ENCODE assay signal across 15 cellular contexts in genomic region chr3:146165370-146165769, GRCh38. TPM values are rescaled to one million over a fixed set of nuclear protein-coding genes. Genes with fewer than 3 reads are reported as not detected.
A peak's percentile ranks its signal among the peaks of the same experiment; 100 is the strongest.
DNase-seq lines count a peak whose midpoint lies in the region; ATAC-seq and TF ChIP-seq lines count a peak whose summit lies in the region.
"Had no signal": no experiment of that assay in that cellular context is flagged by ENCODE, and none has a peak within 500 bp of the region (broad histone marks: within the 10 kb centered on the region; RNA-seq: fewer than 3 reads in every experiment).

No MANE protein-coding gene starts in this region.

- POLR2A ChIA-PET in A673 (lab: Charles Lee; ENCODE audit: low non-redundant PET), result interaction anchor here (0.5 kb wide), 1 partner anchor 1575 kb away, joined by 3 read pairs; no protein-coding TSS in a partner anchor

- H3K79me2 ChIP-seq in fibroblast of lung (ENCODE audit: control insufficient read depth, insufficient read depth, low read length), result peaks cover 5% of the 10 kb centered on the region

- H3K9ac ChIP-seq in fibroblast of lung (ENCODE audit: insufficient read depth, low read length), result no peak overlapping the region

- H3K4me3 Mint-ChIP-seq in effector memory CD8-positive, alpha-beta T cell, result no peak overlapping the region
- H3K4me3 Mint-ChIP-seq: CD4-positive, alpha-beta T cell; T-helper 1 cell treated with Interleukin-12 subunit alpha and Interleukin-12 subunit beta and Interleukin-4 antibody, amounts not matched to agents 30 μg/mL and 1 μg/mL, for 36 hours had no signal

- no peaks in the 10 kb centered on the region for H3K27me3 ChIP-seq in SJSA1 (replicated peaks)
- H3K27me3 ChIP-seq in fibroblast of lung (ENCODE audit: control insufficient read depth, insufficient read depth, low read length), result no peaks in the 10 kb centered on the region
- H3K27me3 ChIP-seq in sigmoid colon, result no peaks in the 10 kb centered on the region
- H3K27me3 ChIP-seq in A673 (replicated peaks; ENCODE audit: insufficient read depth, low read depth, low read length, poor library complexity), result no peaks in the 10 kb centered on the region
- H3K27me3 ChIP-seq: gastrocnemius medialis had no signal

- no peak overlapping the region for H3K4me2 ChIP-seq in fibroblast of lung (ENCODE audit: extremely low read depth, insufficient read depth, low read length)

- intact Hi-C loops in sigmoid colon (cut with DNase I), result no loop called here
- intact Hi-C loops in A673 (cut with micrococcal nuclease; ENCODE audit: unreplicated experiment), result no loop called here

- TF ChIP-seq POLR2A in sigmoid colon (IDR thresholded peaks at IDR 0.05), result no peak

- H3K36me3 Mint-ChIP-seq in effector memory CD8-positive, alpha-beta T cell (ENCODE audit: insufficient read depth), result no peaks in the 10 kb centered on the region

- H4K20me1 ChIP-seq in fibroblast of lung (ENCODE audit: control insufficient read depth, extremely low read depth, insufficient read depth, low read length), result no peaks in the 10 kb centered on the region

- H3K27ac ChIP-seq in SJSA1 (peak overlapping the region; percentile 89), fibroblast of lung (ENCODE audit: insufficient read depth, low read length) (no peak overlapping the region), sigmoid colon (peak overlapping the region in 3 of 4 donors; percentile 44 to 93 (median 70)), A673 (ENCODE audit: low read depth, low read length, poor library complexity, severe bottlenecking) (no peak overlapping the region)
- H3K27ac ChIP-seq: gastrocnemius medialis, neutrophil had no signal

- H3K9me3 ChIP-seq in SJSA1 (replicated peaks) (no peaks in the 10 kb centered on the region), fibroblast of lung (ENCODE audit: control insufficient read depth, insufficient read depth, low read depth, low read length) (no peaks in the 10 kb centered on the region), sigmoid colon (no peaks in the 10 kb centered on the region), A673 (ENCODE audit: low read depth, low read length, poor library complexity, severe bottlenecking) (no peaks in the 10 kb centered on the region)
- H3K9me3 ChIP-seq: gastrocnemius medialis, neutrophil had no signal

- 77 to 89% methylated on average over 6 of the region's 6 CpGs for WGBS in sigmoid colon, 2 donors

- TF ChIP-seq CTCF in fibroblast of lung (conservative IDR thresholded peaks at IDR 0.05 in 1 of 2, IDR thresholded peaks at IDR 0.05 in 1 of 2; ENCODE audit: low read depth in 1 of 2, low read length in 2 of 2) (no peak), sigmoid colon (IDR thresholded peaks at IDR 0.05) (no peak), A673 (conservative IDR thresholded peaks at IDR 0.05; ENCODE audit: low read depth, low read length) (no peak)

- no peak overlapping the region for H3K4me3 ChIP-seq in SJSA1
- no peak overlapping the region for H3K4me3 ChIP-seq in fibroblast of lung (replicated peaks in 1 of 4; ENCODE audit: control extremely low read depth in 1 of 4, insufficient read depth in 1 of 4, low read depth in 3 of 4, low read length in 4 of 4)
- H3K4me3 ChIP-seq in sigmoid colon, result no peak overlapping the region
- no peak overlapping the region for H3K4me3 ChIP-seq in A673 (ENCODE audit: low read depth, low read length, poor library complexity, severe bottlenecking)
- H3K4me3 ChIP-seq: gastrocnemius medialis had no signal

- H3K27ac Mint-ChIP-seq in effector memory CD8-positive, alpha-beta T cell, result no peak overlapping the region
- H3K27ac Mint-ChIP-seq: CD4-positive, alpha-beta T cell; T-helper 1 cell treated with Interleukin-12 subunit alpha and Interleukin-12 subunit beta and Interleukin-4 antibody, amounts not matched to agents 30 μg/mL and 1 μg/mL, for 36 hours had no signal

- peak; percentile 57 for DNase-seq in Daoy (ENCODE audit: low read depth)
- peak; percentile 64 to 86 for DNase-seq in SJSA1 (ENCODE audit: low read depth in 1 of 2, low spot score in 2 of 2)
- peak; percentile 57 to 96 for DNase-seq in fibroblast of lung (ENCODE audit: low read depth in 2 of 2)
- DNase-seq in sigmoid colon, result no peak
- DNase-seq in effector memory CD8-positive, alpha-beta T cell, result no peak
- no peak for DNase-seq in A673 (ENCODE audit: low spot score)
- DNase-seq: activated CD4-positive, alpha-beta T cell treated with anti-CD3 and anti-CD28 coated beads, Interleukin-2, amount 50 U/mL, for 4 hours; activated effector memory CD4-positive, alpha-beta T cell treated with anti-CD3 and anti-CD28 coated beads, Interleukin-2, amount 50 U/mL, for 16 hours; CD4-positive, alpha-beta T cell; gastrocnemius medialis; left cardiac atrium had no signal

- no peak overlapping the region for H2AFZ ChIP-seq in fibroblast of lung (ENCODE audit: low read length)

- no peaks in the 10 kb centered on the region for H3K4me1 Mint-ChIP-seq in effector memory CD8-positive, alpha-beta T cell (ENCODE audit: low read depth in 2 of 2)

- peaks cover 24 to 27% of the 10 kb centered on the region in 2 donors for H3K27me3 Mint-ChIP-seq in effector memory CD8-positive, alpha-beta T cell

- CTCF ChIA-PET in A673 (lab: Charles Lee), result no interaction called here

- H3K9me3 Mint-ChIP-seq in effector memory CD8-positive, alpha-beta T cell, result peaks cover 0 to 3% of the 10 kb centered on the region in 2 donors
- H3K9me3 Mint-ChIP-seq: CD4-positive, alpha-beta T cell; T-helper 1 cell treated with Interleukin-12 subunit alpha and Interleukin-12 subunit beta and Interleukin-4 antibody, amounts not matched to agents 30 μg/mL and 1 μg/mL, for 36 hours had no signal

- H3K4me1 ChIP-seq in SJSA1 (replicated peaks) (peaks cover 58% of the 10 kb centered on the region), fibroblast of lung (ENCODE audit: control insufficient read depth, extremely low read depth, insufficient read depth, low read length) (peaks cover 26% of the 10 kb centered on the region), sigmoid colon (peaks cover 0 to 53% (median 38%) of the 10 kb centered on the region in 4 donors), A673 (ENCODE audit: insufficient read depth, low read length, poor library complexity, severe bottlenecking) (peaks cover 16% of the 10 kb centered on the region)

- peaks cover 8% of the 10 kb centered on the region for H3K36me3 ChIP-seq in SJSA1
- H3K36me3 ChIP-seq in fibroblast of lung (ENCODE audit: control insufficient read depth, insufficient read depth, low read length), result no peaks in the 10 kb centered on the region
- no peaks in the 10 kb centered on the region for H3K36me3 ChIP-seq in sigmoid colon
- H3K36me3 ChIP-seq in A673 (ENCODE audit: insufficient read depth, low read length, poor library complexity, severe bottlenecking), result no peaks in the 10 kb centered on the region
- H3K36me3 ChIP-seq: gastrocnemius medialis, neutrophil had no signal

- BruUV-seq in A673 (replicated peaks; lab: Mats Ljungman, UMichigan), result no TSS peak

- ATAC-seq in GM18511 (IDR thresholded peaks at IDR 0.05; ENCODE audit: unreplicated experiment) (no peak), GM21515 (IDR thresholded peaks at IDR 0.05; ENCODE audit: unreplicated experiment) (no peak)
- ATAC-seq in effector memory CD8-positive, alpha-beta T cell (replicated peaks), result no peak
- ATAC-seq: gastrocnemius medialis had no signal

- no peak for TF ChIP-seq EP300 in sigmoid colon (IDR thresholded peaks at IDR 0.05)

RNA-seq across cellular contexts. Expression of gene PLOD2, which starts 4.4 kb away (rescaled TPM):
- total RNA-seq in Daoy (2014; rRNA removed; shearing (Covaris generic)), result 80.5 and 89.4 TPM in 2 replicates
- total RNA-seq in SJSA1 (2014; rRNA removed; shearing (Covaris generic)), result 109 and 129 TPM in 2 replicates
- total RNA-seq in fibroblast of lung (85.8 and 114 TPM in 2 replicates), sigmoid colon (10 to 100 TPM; 63.3 to 79.9 (median 75.5) TPM), A673 (2021) (34.6 and 35.2 TPM in 2 replicates)
- polyA plus RNA-seq in fibroblast of lung (38.1 and 91.8 TPM in 2 replicates), sigmoid colon (10 to 100 TPM; 13.6 to 36.7 (median 22.2) TPM)
- polyA plus RNA-seq in fibroblast of lung (2012), result 41.3 and 81.0 TPM in 2 replicates
- 2.0 and 9.5 TPM in 2 replicates for polyA minus RNA-seq in fibroblast of lung (ENCODE audit: low replicate concordance)
- total RNA-seq: CD4-positive, alpha-beta T cell had no signal

Comparison
In these comparisons a context has a peak if more than half of its experiments do, and no peak if none do; other contexts are left out.
1. DNase-seq: peak in Daoy (single experiment), SJSA1 (2 of 2) and fibroblast of lung (2 of 2); none in sigmoid colon (single experiment), effector memory CD8-positive, alpha-beta T cell (0 of 3) and A673 (single experiment).
2. H3K27ac ChIP-seq: peak in SJSA1 (single experiment) and sigmoid colon (3 of 4); none in fibroblast of lung (single experiment) and A673 (single experiment).